In the genomic region with DNA sequence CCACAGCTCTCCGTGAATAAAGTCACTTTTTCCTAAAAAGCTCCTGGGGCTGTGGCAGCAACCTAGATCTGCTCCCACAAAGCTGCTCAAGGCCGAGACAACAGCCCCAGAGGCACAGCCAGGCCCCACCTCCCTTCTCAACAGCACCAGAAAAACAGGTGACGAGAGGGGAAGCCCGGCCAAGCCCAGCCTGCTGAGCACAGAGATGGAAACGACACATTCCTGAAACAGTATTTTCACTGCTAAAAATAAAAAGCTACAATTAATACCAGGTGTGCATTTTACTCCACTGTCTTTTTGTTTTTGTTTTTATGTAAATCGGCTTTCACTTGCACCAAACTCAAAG, we compare ENCODE assay signal across 1 cellular context.
TF ChIP-seq lines count a peak whose summit lies in the region.

No MANE protein-coding gene starts in this region.

TF ChIP-seq in WTC11, 78 proteins besides CTCF, POLR2A, EP300 and RAD21 (continued from another document):
- TF ChIP-seq, protein P1, sequence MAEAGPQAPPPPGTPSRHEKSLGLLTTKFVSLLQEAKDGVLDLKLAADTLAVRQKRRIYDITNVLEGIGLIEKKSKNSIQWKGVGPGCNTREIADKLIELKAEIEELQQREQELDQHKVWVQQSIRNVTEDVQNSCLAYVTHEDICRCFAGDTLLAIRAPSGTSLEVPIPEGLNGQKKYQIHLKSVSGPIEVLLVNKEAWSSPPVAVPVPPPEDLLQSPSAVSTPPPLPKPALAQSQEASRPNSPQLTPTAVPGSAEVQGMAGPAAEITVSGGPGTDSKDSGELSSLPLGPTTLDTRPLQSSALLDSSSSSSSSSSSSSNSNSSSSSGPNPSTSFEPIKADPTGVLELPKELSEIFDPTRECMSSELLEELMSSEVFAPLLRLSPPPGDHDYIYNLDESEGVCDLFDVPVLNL (CRISPR knock-in tag; IDR thresholded peaks at IDR 0.05; ENCODE audit: borderline replicate concordance, low read depth): no peak
- TF ChIP-seq, protein P2, sequence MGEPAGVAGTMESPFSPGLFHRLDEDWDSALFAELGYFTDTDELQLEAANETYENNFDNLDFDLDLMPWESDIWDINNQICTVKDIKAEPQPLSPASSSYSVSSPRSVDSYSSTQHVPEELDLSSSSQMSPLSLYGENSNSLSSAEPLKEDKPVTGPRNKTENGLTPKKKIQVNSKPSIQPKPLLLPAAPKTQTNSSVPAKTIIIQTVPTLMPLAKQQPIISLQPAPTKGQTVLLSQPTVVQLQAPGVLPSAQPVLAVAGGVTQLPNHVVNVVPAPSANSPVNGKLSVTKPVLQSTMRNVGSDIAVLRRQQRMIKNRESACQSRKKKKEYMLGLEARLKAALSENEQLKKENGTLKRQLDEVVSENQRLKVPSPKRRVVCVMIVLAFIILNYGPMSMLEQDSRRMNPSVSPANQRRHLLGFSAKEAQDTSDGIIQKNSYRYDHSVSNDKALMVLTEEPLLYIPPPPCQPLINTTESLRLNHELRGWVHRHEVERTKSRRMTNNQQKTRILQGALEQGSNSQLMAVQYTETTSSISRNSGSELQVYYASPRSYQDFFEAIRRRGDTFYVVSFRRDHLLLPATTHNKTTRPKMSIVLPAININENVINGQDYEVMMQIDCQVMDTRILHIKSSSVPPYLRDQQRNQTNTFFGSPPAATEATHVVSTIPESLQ (CRISPR knock-in tag; IDR thresholded peaks at IDR 0.05): no peak
- no peak for TF ChIP-seq NFYB (CRISPR knock-in tag; conservative IDR thresholded peaks at IDR 0.05; ENCODE audit: low read depth)
- TF ChIP-seq PRRX2 (CRISPR knock-in tag; IDR thresholded peaks at IDR 0.05): no peak
- no peak for TF ChIP-seq FOXJ3 (CRISPR knock-in tag; IDR thresholded peaks at IDR 0.05; ENCODE audit: borderline replicate concordance)
- TF ChIP-seq ZNF263 (CRISPR knock-in tag; IDR thresholded peaks at IDR 0.05; ENCODE audit: low read depth): no peak
